Comparison of ENCODE assay signal across 8 cellular contexts in the genomic region with DNA sequence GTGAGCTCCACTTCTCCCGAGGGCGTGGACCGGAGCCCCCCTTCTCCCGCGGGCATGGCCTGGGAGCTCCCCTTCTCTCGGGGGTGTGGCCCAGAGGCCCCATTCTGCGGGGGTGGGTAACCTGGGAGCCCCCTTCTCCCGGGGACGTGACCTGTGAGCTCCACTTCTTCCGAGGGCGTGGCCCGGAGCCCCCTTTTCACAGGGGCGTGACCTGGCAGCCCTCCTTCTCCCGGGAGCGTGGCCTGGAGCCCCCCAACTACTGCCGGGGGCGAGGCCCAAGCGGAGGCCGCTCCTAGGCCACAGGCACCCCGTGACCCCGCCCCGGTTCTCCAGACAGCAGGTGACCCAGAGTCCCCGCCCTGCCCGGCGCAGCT. TPM values are rescaled to one million over a fixed set of nuclear protein-coding genes. Genes with fewer than 3 reads are reported as not detected.
A peak's percentile ranks its signal among the peaks of the same experiment; 100 is the strongest.
DNase-seq lines count a peak whose midpoint lies in the region; ATAC-seq lines count a peak whose summit lies in the region.

No MANE protein-coding gene starts in this region.

- H3K4me1 Mint-ChIP-seq in activated T-helper 17 cell treated with anti-CD3 and anti-CD28 coated beads, Interleukin-2, amount 50 U/mL, for 72 hours = peaks cover 27% of the 10 kb centered on the region

- H3K4me3 Mint-ChIP-seq in activated T-helper 17 cell treated with anti-CD3 and anti-CD28 coated beads, Interleukin-2, amount 50 U/mL, for 72 hours = peak overlapping the region; percentile 98

- H3K4me3 ChIP-seq in iPS-18c (ENCODE audit: insufficient read depth, low read depth, low read length) = peak overlapping the region; percentile 99

- peaks cover 4% of the 10 kb centered on the region for H3K9me3 Mint-ChIP-seq in activated T-helper 17 cell treated with anti-CD3 and anti-CD28 coated beads, Interleukin-2, amount 50 U/mL, for 72 hours

- ATAC-seq in HG03139 (IDR thresholded peaks at IDR 0.05; ENCODE audit: unreplicated experiment) = peak; percentile 4
- ATAC-seq in activated T-helper 17 cell treated with anti-CD3 and anti-CD28 coated beads, Interleukin-2, amount 50 U/mL, for 72 hours (replicated peaks) = no peak

- peak overlapping the region; percentile 64 for H3K27ac Mint-ChIP-seq in activated T-helper 17 cell treated with anti-CD3 and anti-CD28 coated beads, Interleukin-2, amount 50 U/mL, for 72 hours

- peaks cover 42% of the 10 kb centered on the region for H3K36me3 Mint-ChIP-seq in activated T-helper 17 cell treated with anti-CD3 and anti-CD28 coated beads, Interleukin-2, amount 50 U/mL, for 72 hours (ENCODE audit: low read depth)

- peak; percentile 68 for DNase-seq in activated CD8-positive, alpha-beta memory T cell treated with anti-CD3 and anti-CD28 coated beads, Interleukin-2, amount 50 U/mL, for 48 hours
- DNase-seq in activated CD8-positive, alpha-beta memory T cell treated with anti-CD3 and anti-CD28 coated beads for 24 hours = no peak
- DNase-seq in substantia nigra (lab: John Stamatoyannopoulos, UW) = peak in 2 of 49 donors; percentile 48 to 52
- no peak for DNase-seq in NCI-H1092 (lab: John Stamatoyannopoulos, UW)
- DNase-seq in A172 (ENCODE audit: low spot score) = no peak

- H3K9me3 ChIP-seq in iPS-18c (ENCODE audit: control insufficient read depth, insufficient read depth, low read length) = peaks cover 4% of the 10 kb centered on the region

- H3K27me3 Mint-ChIP-seq in activated T-helper 17 cell treated with anti-CD3 and anti-CD28 coated beads, Interleukin-2, amount 50 U/mL, for 72 hours = no peaks in the 10 kb centered on the region

- H3K27ac ChIP-seq in substantia nigra (ENCODE audit: low read depth, low read length, poor library complexity, severe bottlenecking) = peak overlapping the region; percentile 99

RNA-seq across cellular contexts. Expression of a gene that starts 0.3 kb away (rescaled TPM):
- total RNA-seq in activated T-helper 17 cell treated with anti-CD3 and anti-CD28 coated beads, Interleukin-2, amount 50 U/mL, for 72 hours = 10 to 100 TPM; 25.1 to 33.2 TPM
- total RNA-seq in A172 (2014; rRNA removed; shearing (Covaris generic)) = 23.3 and 28.6 TPM in 2 replicates

RNA-seq across cellular contexts. Expression of a gene that starts 42.5 kb away (rescaled TPM):
- total RNA-seq in activated T-helper 17 cell treated with anti-CD3 and anti-CD28 coated beads, Interleukin-2, amount 50 U/mL, for 72 hours = 10 to 100 TPM; 13.0 to 18.5 TPM
- total RNA-seq in A172 (2014; rRNA removed; shearing (Covaris generic)) = 3.3 and 5.5 TPM in 2 replicates

RNA-seq across cellular contexts. Expression of a gene that starts 42.8 kb away (rescaled TPM):
- 10 to 100 TPM; 17.8 to 39.4 TPM for total RNA-seq in activated T-helper 17 cell treated with anti-CD3 and anti-CD28 coated beads, Interleukin-2, amount 50 U/mL, for 72 hours
- total RNA-seq in A172 (2014; rRNA removed; shearing (Covaris generic)) = 9.0 and 20.7 TPM in 2 replicates
